ENCODE assay signal across 8 cellular contexts in the genomic region with DNA sequence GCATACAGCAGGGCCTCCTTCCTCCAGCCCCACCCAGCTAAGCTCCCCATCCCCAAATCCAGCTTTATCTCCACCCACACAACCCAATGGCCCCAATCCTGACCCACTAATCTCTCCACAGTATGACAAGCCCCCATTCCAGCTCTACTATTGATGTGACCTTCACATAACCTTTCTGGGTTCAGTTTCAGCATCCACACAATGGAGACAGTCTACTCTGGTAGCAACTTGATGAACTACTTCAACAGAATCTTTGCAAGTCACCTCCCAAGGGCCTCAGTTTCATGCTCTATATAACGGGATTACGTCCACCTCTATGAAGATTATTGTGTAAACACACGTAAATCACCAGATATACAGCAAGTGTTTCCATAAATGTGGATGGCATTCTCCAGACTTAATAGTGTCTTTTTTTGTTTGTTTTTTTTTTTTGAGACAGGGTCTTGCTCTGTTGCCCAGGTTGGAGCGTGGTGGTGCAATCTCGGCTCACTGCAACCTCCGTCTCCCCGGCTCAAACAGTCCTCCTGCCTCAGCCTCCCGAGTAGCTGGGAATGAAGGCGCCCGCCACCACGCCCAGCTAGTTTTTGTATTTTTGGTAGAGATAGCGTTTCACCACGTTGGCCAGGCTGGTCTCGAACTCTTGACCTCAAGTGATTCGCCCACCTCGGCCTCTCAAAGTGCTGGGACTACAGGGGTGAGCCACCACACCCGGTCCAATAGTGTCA. TPM values are rescaled to one million over a fixed set of nuclear protein-coding genes. Genes with fewer than 3 reads are reported as not detected.
DNase-seq lines count a peak whose midpoint lies in the region; ATAC-seq lines count a peak whose summit lies in the region.

No MANE protein-coding gene starts in this region.

- no peaks in the 10 kb centered on the region for H3K9me3 ChIP-seq in iPS-15b (ENCODE audit: control insufficient read depth, insufficient read depth, low read length)
- no peaks in the 10 kb centered on the region for H3K9me3 ChIP-seq in stomach smooth muscle (ENCODE audit: control insufficient read depth in 2 of 2, low read length in 2 of 2)

- H3K27me3 ChIP-seq in iPS-15b (ENCODE audit: control insufficient read depth, insufficient read depth, low read length): no peaks in the 10 kb centered on the region
- H3K27me3 ChIP-seq in stomach smooth muscle (ENCODE audit: control insufficient read depth in 1 of 2, insufficient read depth in 2 of 2, low read length in 2 of 2): no peaks in the 10 kb centered on the region

- peak overlapping the region; percentile 91 for H3K4me3 Mint-ChIP-seq in activated CD4-positive, alpha-beta memory T cell treated with anti-CD3 and anti-CD28 coated beads, Interleukin-2, amount 10 ng/mL, durations not matched to agents 7 days and 5 days

- no peaks in the 10 kb centered on the region for H3K9me3 Mint-ChIP-seq in activated CD4-positive, alpha-beta memory T cell treated with anti-CD3 and anti-CD28 coated beads, Interleukin-2, amount 10 ng/mL, durations not matched to agents 7 days and 5 days

- CTCF ChIA-PET in activated CD4-positive, alpha-beta memory T cell treated with anti-CD3 and anti-CD28 coated beads, Interleukin-2, amount 10 ng/mL, durations not matched to agents 7 days and 5 days (lab: Charles Lee): interaction anchor here (0.9 to 5.9 kb wide), 4 partner anchors 11 to 236 kb away, joined by 3 to 40 read pairs (median 9); a partner anchor contains a TSS

- H3K36me3 Mint-ChIP-seq in activated CD4-positive, alpha-beta memory T cell treated with anti-CD3 and anti-CD28 coated beads, Interleukin-2, amount 10 ng/mL, durations not matched to agents 7 days and 5 days (ENCODE audit: low read depth): no peaks in the 10 kb centered on the region

- POLR2A ChIA-PET in activated CD4-positive, alpha-beta memory T cell treated with anti-CD3 and anti-CD28 coated beads, Interleukin-2, amount 10 ng/mL, durations not matched to agents 7 days and 5 days (lab: Charles Lee): interaction anchor here (0.5 to 3.4 kb wide), 9 partner anchors 11 to 215 kb away, joined by 3 to 30 read pairs (median 3); a partner anchor contains a TSS

- H3K27ac ChIP-seq in stomach smooth muscle (ENCODE audit: low read length): no peak overlapping the region

- no peak for ATAC-seq in GM18873 (IDR thresholded peaks at IDR 0.05; ENCODE audit: low FRiP score, unreplicated experiment)

- peaks cover under 1% of the 10 kb centered on the region for H3K27me3 Mint-ChIP-seq in activated CD4-positive, alpha-beta memory T cell treated with anti-CD3 and anti-CD28 coated beads, Interleukin-2, amount 10 ng/mL, durations not matched to agents 7 days and 5 days

- H3K36me3 ChIP-seq in iPS-15b (ENCODE audit: control insufficient read depth, insufficient read depth, low read length) (peaks cover 6% of the 10 kb centered on the region), stomach smooth muscle (ENCODE audit: control insufficient read depth in 2 of 2, insufficient read depth in 2 of 2, low read length in 2 of 2) (no peaks in the 10 kb centered on the region)

- H3K27ac Mint-ChIP-seq in activated CD4-positive, alpha-beta memory T cell treated with anti-CD3 and anti-CD28 coated beads, Interleukin-2, amount 10 ng/mL, durations not matched to agents 7 days and 5 days: peak overlapping the region; percentile 36

- DNase-seq in activated CD4-positive, alpha-beta T cell treated with anti-CD3 and anti-CD28 coated beads for 48 hours: peak; percentile 36
- DNase-seq in activated CD4-positive, alpha-beta T cell treated with anti-CD3 and anti-CD28 coated beads for 1 hour: no peak
- DNase-seq in activated CD4-positive, alpha-beta memory T cell treated with anti-CD3 and anti-CD28 coated beads, Interleukin-2, amount 10 ng/mL, durations not matched to agents 7 days and 5 days: no peak
- no peak for DNase-seq in stimulated activated CD4-positive, alpha-beta T cell treated with anti-CD3 and anti-CD28 coated beads, Interleukin-1b, Interleukin-23, amount 100 ng/mL, for 48 hours
- DNase-seq in amygdala (lab: John Stamatoyannopoulos, UW): no peak

- peak overlapping the region; percentile 94 for H3K9ac ChIP-seq in iPS-15b (ENCODE audit: low read depth, low read length)
- peak overlapping the region in 1 of 2 donors; percentile 63 for H3K9ac ChIP-seq in stomach smooth muscle (ENCODE audit: low read length in 2 of 2)

- H3K4me3 ChIP-seq in iPS-15b (ENCODE audit: low read depth, low read length) (peak overlapping the region; percentile 67), stomach smooth muscle (ENCODE audit: low read length in 2 of 2) (peak overlapping the region; percentile 64 to 84)

- H3K4me1 Mint-ChIP-seq in activated CD4-positive, alpha-beta memory T cell treated with anti-CD3 and anti-CD28 coated beads, Interleukin-2, amount 10 ng/mL, durations not matched to agents 7 days and 5 days: peaks cover 28% of the 10 kb centered on the region

- peaks cover 13% of the 10 kb centered on the region for H3K4me1 ChIP-seq in iPS-15b (ENCODE audit: control insufficient read depth, insufficient read depth, low read length)
- peaks cover 14% of the 10 kb centered on the region for H3K4me1 ChIP-seq in stomach smooth muscle (ENCODE audit: control insufficient read depth, insufficient read depth, low read length)

RNA-seq across cellular contexts. Expression of a gene that starts 1.4 kb away (rescaled TPM):
- 10 to 100 TPM; 50.5 to 53.0 TPM for total RNA-seq in activated CD4-positive, alpha-beta memory T cell treated with anti-CD3 and anti-CD28 coated beads, Interleukin-2, amount 10 ng/mL, durations not matched to agents 7 days and 5 days
